ENCODE assay signal across 4 cellular contexts in genomic region chr7:44341399-44341798, GRCh38.
TF ChIP-seq lines count a peak whose summit lies in the region.

No MANE protein-coding gene starts in this region.

TF ChIP-seq in HepG2, 621 proteins besides CTCF, POLR2A, EP300 and RAD21:
- TF ChIP-seq MXD1 (CRISPR knock-in tag; IDR thresholded peaks at IDR 0.05), result no peak
- TF ChIP-seq KMT2B (CRISPR knock-in tag; IDR thresholded peaks at IDR 0.05), result no peak
- TF ChIP-seq ZNF343 (CRISPR knock-in tag; IDR thresholded peaks at IDR 0.05), result no peak
- no peak for TF ChIP-seq STAT5B (CRISPR knock-in tag; IDR thresholded peaks at IDR 0.05)
- TF ChIP-seq ZEB1 (IDR thresholded peaks at IDR 0.05; ENCODE audit: insufficient replicate concordance, low read depth), result no peak
- no peak for TF ChIP-seq ZNF720 (CRISPR knock-in tag; IDR thresholded peaks at IDR 0.05)
- peak; percentile 71 for TF ChIP-seq ATF7 (IDR thresholded peaks at IDR 0.05)
- no peak for TF ChIP-seq ATF7 (CRISPR knock-in tag; IDR thresholded peaks at IDR 0.05)
TF ChIP-seq in HepG2: peak in this region for 1.

TF ChIP-seq in HEK293, 187 proteins besides CTCF, POLR2A, EP300 and RAD21:
- TF ChIP-seq ZNF398 (tag by site-specific recombination; IDR thresholded peaks at IDR 0.05) (no peak), ATF2 (tag by site-specific recombination; IDR thresholded peaks at IDR 0.05; ENCODE audit: low read depth) (peak; percentile 49; the same call in 1 of the 2 replicates)

TF ChIP-seq in IMR-90, 13 proteins besides CTCF, POLR2A, EP300 and RAD21:
- TF ChIP-seq RCOR1 (IDR thresholded peaks at IDR 0.05; ENCODE audit: insufficient replicate concordance, low read length) (no peak), ELK1 (IDR thresholded peaks at IDR 0.05; ENCODE audit: borderline replicate concordance, low read depth, low read length) (no peak), RFX5 (IDR thresholded peaks at IDR 0.05; ENCODE audit: low read depth, low read length) (no peak), NFE2L2 (IDR thresholded peaks at IDR 0.05; ENCODE audit: low read depth, low read length) (no peak), MAFK (IDR thresholded peaks at IDR 0.05; ENCODE audit: low read depth, low read length) (no peak), MXI1 (IDR thresholded peaks at IDR 0.05; ENCODE audit: borderline replicate concordance, low read depth, low read length) (no peak), USF2 (IDR thresholded peaks at IDR 0.05; ENCODE audit: low read depth, low read length) (no peak), MAZ (IDR thresholded peaks at IDR 0.05; ENCODE audit: borderline replicate concordance, low read depth, low read length) (no peak), CHD1 (IDR thresholded peaks at IDR 0.05; ENCODE audit: low read depth, low read length) (no peak), SMC3 (IDR thresholded peaks at IDR 0.05; ENCODE audit: low read depth, low read length) (no peak), BHLHE40 (IDR thresholded peaks at IDR 0.05; ENCODE audit: low read depth, low read length) (no peak), FOS (IDR thresholded peaks at IDR 0.05; ENCODE audit: low read depth, low read length) (no peak), CEBPB (IDR thresholded peaks at IDR 0.05; ENCODE audit: low read depth, low read length) (no peak)

TF ChIP-seq in K562, 482 proteins besides CTCF, POLR2A, EP300 and RAD21:
- TF ChIP-seq ATF3 (IDR thresholded peaks at IDR 0.05) (peak; percentile 56), ATF3 (CRISPR knock-in tag; conservative IDR thresholded peaks at IDR 0.05) (no peak), CBFB (CRISPR knock-in tag; IDR thresholded peaks at IDR 0.05) (no peak), ATF7 (IDR thresholded peaks at IDR 0.05) (peak; percentile 68; the same call in 1 of the 2 replicates), JUND (IDR thresholded peaks at IDR 0.05; ENCODE audit: borderline replicate concordance, low read depth, low read length) (no peak), JUND (tag; IDR thresholded peaks at IDR 0.05; ENCODE audit: borderline replicate concordance, low read depth, low read length) (peak; percentile 34; the same call in 1 of the 3 replicates), NR3C1 (CRISPR knock-in tag; IDR thresholded peaks at IDR 0.05) (no peak)
